Comparison of ENCODE assay signal across 22 cellular contexts in genomic region chr15:32817570-32817969, GRCh38.
A peak's percentile ranks its signal among the peaks of the same experiment; 100 is the strongest.
DNase-seq lines count a peak whose midpoint lies in the region; ATAC-seq, FAIRE-seq and TF ChIP-seq lines count a peak whose summit lies in the region.
"Had no signal": no experiment of that assay in that cellular context is flagged by ENCODE, and none has a peak within 500 bp of the region (broad histone marks: within the 10 kb centered on the region; RNA-seq: fewer than 3 reads in every experiment).

No MANE protein-coding gene starts in this region.

- TF ChIP-seq RAD21 in HepG2 (CRISPR knock-in tag; IDR thresholded peaks at IDR 0.05): no peak
- TF ChIP-seq RAD21 in K562 (CRISPR knock-in tag; conservative IDR thresholded peaks at IDR 0.05 in 1 of 2, IDR thresholded peaks at IDR 0.05 in 1 of 2): no peak

- POLR2A ChIA-PET in HepG2 (lab: Yijun Ruan, JAX): no interaction called here
- POLR2A ChIA-PET in K562 (lab: Yijun Ruan, JAX): no interaction called here

- H3K9ac ChIP-seq in HepG2 (ENCODE audit: insufficient read depth, low read depth, low read length) (no peak overlapping the region), KMS-11 (no peak overlapping the region), K562 (ENCODE audit: insufficient read depth in 1 of 2, low read depth in 2 of 2, low read length in 2 of 2) (no peak overlapping the region)

- CTCF ChIA-PET in HepG2 (lab: Yijun Ruan, JAX; ENCODE audit: low intra/inter-chr PET ratio, low total read pairs): no interaction called here
- CTCF ChIA-PET in K562 (lab: Yijun Ruan, JAX; ENCODE audit: low intra/inter-chr PET ratio): no interaction called here

- in situ Hi-C loops in HepG2 (cut with HindIII; ENCODE audit: extremely low pct_ligation_motif_present, low pct_unique_long_range_greater_than_20kb) (no loop called here), K562 (cut with MboI) (no loop called here)

- TF ChIP-seq POLR2A in HepG2 (IDR thresholded peaks at IDR 0.05; ENCODE audit: insufficient read depth in 1 of 2, low read depth in 2 of 2, low read length in 2 of 2) (no peak), right lobe of liver (IDR thresholded peaks at IDR 0.05) (no peak), K562 (conservative IDR thresholded peaks at IDR 0.05) (no peak)

- FAIRE-seq in HepG2 (lab: Jason Lieb, UNC): no peak
- FAIRE-seq in K562 (lab: Jason Lieb, UNC): no peak
- FAIRE-seq: GM12878, HTR-8/SVneo had no signal

- no peaks in the 10 kb centered on the region for H4K20me1 ChIP-seq in HepG2 (ENCODE audit: insufficient read depth, low read length)
- H4K20me1 ChIP-seq in KMS-11 (ENCODE audit: insufficient read depth): no peaks in the 10 kb centered on the region
- no peaks in the 10 kb centered on the region for H4K20me1 ChIP-seq in K562 (replicated peaks; ENCODE audit: control insufficient read depth, insufficient read depth, low read length)

- DNase-seq in HepG2 (ENCODE audit: low spot score) (no peak), right lobe of liver (no peak), K562 (ENCODE audit: extremely low read depth in 1 of 4, low spot score in 3 of 4) (no peak), kidney glomerular epithelial cell (lab: John Stamatoyannopoulos, UW) (no peak), NCI-H446 (lab: John Stamatoyannopoulos, UW) (no peak), SK-N-DZ (ENCODE audit: low spot score) (no peak)
- DNase-seq: 8988T; ACHN; BE2C; C1 segment of cervical spinal cord; CD4-positive, CD25-positive, alpha-beta regulatory T cell; CD8-positive, alpha-beta memory T cell; COR-L47; DMS 273 treated with DMSO at 0.1 percent for 48 hours; DMS53; DND-41; EL; HCEC 1CT had no signal

- H3K79me2 ChIP-seq in HepG2 (ENCODE audit: insufficient read depth, low read length): no peaks in the 10 kb centered on the region
- no peaks in the 10 kb centered on the region for H3K79me2 ChIP-seq in KMS-11 (ENCODE audit: insufficient read depth, low read depth)
- H3K79me2 ChIP-seq in K562 (ENCODE audit: control insufficient read depth, insufficient read depth, low read length): no peaks in the 10 kb centered on the region

- H3K27ac ChIP-seq in HepG2 (ENCODE audit: extremely low read length, insufficient read depth, low read length) (no peak overlapping the region), right lobe of liver (no peak overlapping the region), KMS-11 (no peak overlapping the region), K562 (ENCODE audit: extremely low read depth, low read depth, low read length) (no peak overlapping the region)

- TF ChIP-seq CTCF in HepG2 (CRISPR knock-in tag; IDR thresholded peaks at IDR 0.05) (no peak), right lobe of liver (IDR thresholded peaks at IDR 0.05) (no peak), KMS-11 (conservative IDR thresholded peaks at IDR 0.05; ENCODE audit: low read depth, low read length) (no peak), K562 (IDR thresholded peaks at IDR 0.05 in 2 of 3, conservative IDR thresholded peaks at IDR 0.05 in 1 of 3; ENCODE audit: insufficient read depth in 2 of 3, low read depth in 1 of 3, low read length in 3 of 3) (no peak)

- H2AFZ ChIP-seq in HepG2 (ENCODE audit: low read length) (no peak overlapping the region), KMS-11 (ENCODE audit: low read depth) (no peak overlapping the region), K562 (ENCODE audit: low read depth, low read length) (no peak overlapping the region)

- no peak overlapping the region for H3K4me3 ChIP-seq in HepG2 (replicated peaks in 1 of 3; ENCODE audit: insufficient read depth in 1 of 3, low read depth in 2 of 3, low read length in 3 of 3)
- no peak overlapping the region for H3K4me3 ChIP-seq in right lobe of liver
- H3K4me3 ChIP-seq in KMS-11 (IDR thresholded peaks at IDR 0.05; ENCODE audit: insufficient read depth, low read depth, low read length): no peak overlapping the region
- H3K4me3 ChIP-seq in K562: no peak overlapping the region
- H3K4me3 ChIP-seq: GM12878 had no signal

- H3K9me1 ChIP-seq in K562 (ENCODE audit: control insufficient read depth, insufficient read depth, low read length): no peaks in the 10 kb centered on the region

- H3K4me2 ChIP-seq in HepG2 (ENCODE audit: low read depth, low read length): no peak overlapping the region
- H3K4me2 ChIP-seq in KMS-11: 0 out of 2 replicates have a peak overlapping the region, but pooled peaks have one; percentile 7
- H3K4me2 ChIP-seq in K562 (ENCODE audit: insufficient read depth, low read length): no peak overlapping the region

- H3K27me3 ChIP-seq in HepG2 (ENCODE audit: control insufficient read depth in 1 of 2, insufficient read depth in 2 of 2, low read length in 2 of 2): no peaks in the 10 kb centered on the region
- H3K27me3 ChIP-seq in right lobe of liver: no peaks in the 10 kb centered on the region
- no peaks in the 10 kb centered on the region for H3K27me3 ChIP-seq in KMS-11 (ENCODE audit: insufficient read depth, low read depth)
- no peaks in the 10 kb centered on the region for H3K27me3 ChIP-seq in K562 (ENCODE audit: control insufficient read depth in 2 of 2, insufficient read depth in 2 of 2, low read length in 2 of 2)

- no peak for TF ChIP-seq EP300 in HepG2 (IDR thresholded peaks at IDR 0.05; ENCODE audit: low read depth in 2 of 2, low read length in 2 of 2)
- TF ChIP-seq EP300 in HepG2 (CRISPR knock-in tag; IDR thresholded peaks at IDR 0.05; ENCODE audit: borderline replicate concordance): no peak
- no peak for TF ChIP-seq EP300 in K562 (IDR thresholded peaks at IDR 0.05; ENCODE audit: low read length)

- no TSS peak for BruUV-seq in HepG2 (replicated peaks; lab: Mats Ljungman, UMichigan)
- BruUV-seq in K562 (replicated peaks; lab: Mats Ljungman, UMichigan): no TSS peak

- ATAC-seq in HepG2 (no peak), right lobe of liver (no peak), K562 (no peak), HG03432 (IDR thresholded peaks at IDR 0.05; ENCODE audit: unreplicated experiment) (no peak)
- ATAC-seq: GM12878 had no signal

- H3K36me3 ChIP-seq in HepG2 (replicated peaks in 1 of 2; ENCODE audit: control insufficient read depth in 1 of 2, insufficient read depth in 2 of 2, low read length in 2 of 2) (no peaks in the 10 kb centered on the region), right lobe of liver (no peaks in the 10 kb centered on the region), KMS-11 (ENCODE audit: insufficient read depth) (no peaks in the 10 kb centered on the region), K562 (ENCODE audit: control insufficient read depth, insufficient read depth, low read length) (no peaks in the 10 kb centered on the region)
- H3K36me3 ChIP-seq: BE2C had no signal

- H3K4me1 ChIP-seq in HepG2 (ENCODE audit: insufficient read depth, low read length): no peaks in the 10 kb centered on the region
- H3K4me1 ChIP-seq in right lobe of liver: no peaks in the 10 kb centered on the region
- peaks cover 23% of the 10 kb centered on the region for H3K4me1 ChIP-seq in KMS-11 (ENCODE audit: low read depth, poor library complexity, severe bottlenecking)
- H3K4me1 ChIP-seq in K562 (replicated peaks in 1 of 2; ENCODE audit: control insufficient read depth in 2 of 2, insufficient read depth in 2 of 2, low read length in 2 of 2): no peaks in the 10 kb centered on the region
- H3K4me1 ChIP-seq: BE2C had no signal

- no peaks in the 10 kb centered on the region for H3K9me3 ChIP-seq in HepG2 (ENCODE audit: low read length)
- no peaks in the 10 kb centered on the region for H3K9me3 ChIP-seq in right lobe of liver
- H3K9me3 ChIP-seq in K562 (replicated peaks; ENCODE audit: control insufficient read depth, insufficient read depth, low read depth, low read length): no peaks in the 10 kb centered on the region
- H3K9me3 ChIP-seq: BE2C had no signal

- intact Hi-C loops in HepG2 (cut with micrococcal nuclease; ENCODE audit: unreplicated experiment): no loop called here
- intact Hi-C loops in right lobe of liver (cut with DNase I): no loop called here
- intact Hi-C loops in K562 (cut with micrococcal nuclease): no loop called here

TF ChIP-seq in HepG2, 621 proteins besides CTCF, POLR2A, EP300 and RAD21 (continues in another document):
- TF ChIP-seq MAFK (conservative IDR thresholded peaks at IDR 0.05 in 1 of 2, IDR thresholded peaks at IDR 0.05 in 1 of 2; ENCODE audit: low read length in 2 of 2): peak; percentile 38 to 83; a peak in 3 of 4 replicates
- peak; percentile 72 for TF ChIP-seq MAFF (IDR thresholded peaks at IDR 0.05; ENCODE audit: low read depth, low read length)
- TF ChIP-seq MTF2 (CRISPR knock-in tag; IDR thresholded peaks at IDR 0.05; ENCODE audit: borderline replicate concordance): no peak
- TF ChIP-seq SRSF1 (optimal IDR thresholded peaks at IDR 0.05; ENCODE audit: low read depth, low read length): no peak
- TF ChIP-seq JUN (CRISPR knock-in tag; IDR thresholded peaks at IDR 0.05): no peak
- no peak for TF ChIP-seq ZNF7 (CRISPR knock-in tag; IDR thresholded peaks at IDR 0.05)
- TF ChIP-seq RARG (CRISPR knock-in tag; IDR thresholded peaks at IDR 0.05; ENCODE audit: low read depth): no peak
- TF ChIP-seq BATF2 (CRISPR knock-in tag; IDR thresholded peaks at IDR 0.05): no peak
- no peak for TF ChIP-seq TRIM24 (CRISPR knock-in tag; IDR thresholded peaks at IDR 0.05)

TF ChIP-seq in K562, 482 proteins besides CTCF, POLR2A, EP300 and RAD21:
- TF ChIP-seq ZNF316 (IDR thresholded peaks at IDR 0.05): peak; percentile 60
- no peak for TF ChIP-seq CHAMP1 (IDR thresholded peaks at IDR 0.05)
- peak; percentile 64 for TF ChIP-seq MAFF (IDR thresholded peaks at IDR 0.05; ENCODE audit: low read length)
- peak; percentile 22; the same call in 1 of the 2 replicates for TF ChIP-seq C11orf30 (IDR thresholded peaks at IDR 0.05; ENCODE audit: low read depth)

Comparison
In these comparisons a context has a peak if more than half of its experiments do, and no peak if none do; other contexts are left out.
1. Of the 241 proteins assayed by ChIP-seq in both HepG2 and K562: peak only in HepG2: MAFK; only in K562: none; in both: MAFF; in neither: 239.